ENCODE assay signal across 27 cellular contexts in the genomic region with DNA sequence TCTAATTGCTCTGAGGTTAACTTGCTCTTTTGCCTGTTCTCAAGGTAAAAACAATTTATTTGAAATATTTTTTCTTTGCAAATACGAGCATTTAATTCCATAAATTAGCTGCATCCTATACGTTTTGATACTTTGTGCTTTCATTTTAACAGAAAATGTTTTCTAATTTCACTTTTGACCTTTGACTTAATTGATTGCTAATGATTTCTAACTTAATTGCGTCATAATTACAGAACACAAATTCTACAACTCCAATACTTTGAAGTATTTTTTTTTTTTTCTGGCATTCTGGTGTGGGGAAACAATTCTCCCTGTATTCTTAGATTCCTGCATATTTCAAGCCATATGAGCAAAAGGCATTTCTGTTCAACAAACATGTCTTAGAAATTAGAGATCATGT.
"Had no signal": no experiment of that assay in that cellular context is flagged by ENCODE, and none has a peak within 500 bp of the region (broad histone marks: within the 10 kb centered on the region; RNA-seq: fewer than 3 reads in every experiment).

No MANE protein-coding gene starts in this region.

- H3K27me3 Mint-ChIP-seq: dendritic cell treated with granulocyte-macrophage colony-stimulating factor and Interleukin-4, amounts not matched to agents 40 ng/mL and 50 ng/mL, for 4 days; effector memory CD8-positive, alpha-beta T cell had no signal

- H3K36me3 ChIP-seq: colonic mucosa, esophagus muscularis mucosa, esophagus squamous epithelium, gastrocnemius medialis, gastroesophageal sphincter, heart left ventricle, heart right ventricle had no signal

- H3K9me3 Mint-ChIP-seq: effector memory CD8-positive, alpha-beta T cell; endodermal cell had no signal

- H3K4me3 ChIP-seq: colonic mucosa, coronary artery, dorsolateral prefrontal cortex, esophagus muscularis mucosa, esophagus squamous epithelium, gastrocnemius medialis, gastroesophageal sphincter, heart left ventricle, heart right ventricle had no signal

- H3K27ac ChIP-seq: colonic mucosa, coronary artery, dorsolateral prefrontal cortex, epithelial cell of prostate, esophagus muscularis mucosa, esophagus squamous epithelium, foreskin keratinocyte, gastrocnemius medialis, gastroesophageal sphincter, heart left ventricle, heart right ventricle had no signal

- H3K4me3 Mint-ChIP-seq: dendritic cell treated with granulocyte-macrophage colony-stimulating factor and Interleukin-4, amounts not matched to agents 40 ng/mL and 50 ng/mL, for 4 days; effector memory CD8-positive, alpha-beta T cell; endodermal cell had no signal

- FAIRE-seq: colon, endothelial cell of umbilical vein, frontal cortex had no signal

- H3K4me1 Mint-ChIP-seq: endodermal cell had no signal

- ATAC-seq: effector memory CD8-positive, alpha-beta T cell; esophagus mucosa; foreskin keratinocyte; gastrocnemius medialis; gastroesophageal sphincter; heart left ventricle; heart right ventricle had no signal

- H3K4me1 ChIP-seq: colonic mucosa, esophagus muscularis mucosa, esophagus squamous epithelium, foreskin keratinocyte, gastrocnemius medialis, gastroesophageal sphincter, heart left ventricle, heart right ventricle had no signal

- H3K27me3 ChIP-seq: colonic mucosa, dorsolateral prefrontal cortex, esophagus muscularis mucosa, esophagus squamous epithelium, foreskin keratinocyte, gastrocnemius medialis, gastroesophageal sphincter, heart left ventricle, heart right ventricle had no signal

- H3K9me3 ChIP-seq: colonic mucosa, esophagus muscularis mucosa, gastrocnemius medialis, gastroesophageal sphincter, heart right ventricle had no signal

- DNase-seq: colonic mucosa; cortex of kidney; dermis blood vessel endothelial cell; dorsolateral prefrontal cortex; effector CD4-positive, alpha-beta T cell; effector CD8-positive, alpha-beta T cell; effector memory CD4-positive, alpha-beta T cell; effector memory CD8-positive, alpha-beta T cell; endodermal cell; esophagus squamous epithelium; foreskin fibroblast; foreskin keratinocyte; foreskin melanocyte; gastrocnemius medialis; glutamatergic neuron; head of caudate nucleus; heart left ventricle; heart right ventricle had no signal

- H3K27ac Mint-ChIP-seq: dendritic cell treated with granulocyte-macrophage colony-stimulating factor and Interleukin-4, amounts not matched to agents 40 ng/mL and 50 ng/mL, for 4 days; effector memory CD8-positive, alpha-beta T cell; endodermal cell had no signal
